In the genomic region with DNA sequence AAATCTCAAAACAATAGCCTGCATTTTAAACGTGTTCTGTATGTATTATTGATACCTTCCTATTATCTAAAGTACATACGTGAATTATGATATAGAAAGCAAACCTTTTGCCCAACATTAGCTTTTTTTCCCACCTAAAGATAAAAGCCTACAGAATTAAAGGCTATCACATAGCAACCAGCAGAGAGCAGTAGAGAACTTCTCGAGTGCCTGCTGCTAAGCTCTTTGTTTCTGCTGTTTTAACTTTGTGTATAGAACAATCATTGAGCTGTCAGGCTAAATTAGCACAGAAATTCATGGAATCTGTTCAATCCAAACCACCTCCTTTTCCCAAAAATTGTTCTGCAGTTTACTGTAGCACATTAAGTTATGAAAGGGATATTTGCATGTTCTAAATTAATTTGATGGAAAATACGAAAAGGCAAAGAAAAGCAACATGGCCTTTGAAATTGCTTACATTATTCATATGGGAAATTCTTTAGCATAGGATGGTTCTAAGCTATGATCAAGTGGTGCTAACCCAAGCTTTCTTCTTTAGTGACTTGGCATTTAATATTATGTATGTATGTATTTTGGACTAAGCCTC, we compare ENCODE assay signal across 8 cellular contexts.
DNase-seq lines count a peak whose midpoint lies in the region; ATAC-seq and TF ChIP-seq lines count a peak whose summit lies in the region.
"Had no signal": no experiment of that assay in that cellular context is flagged by ENCODE, and none has a peak within 500 bp of the region (broad histone marks: within the 10 kb centered on the region; RNA-seq: fewer than 3 reads in every experiment).

No MANE protein-coding gene starts in this region.

- ATAC-seq in HG03342 (IDR thresholded peaks at IDR 0.05; ENCODE audit: unreplicated experiment) (peak; percentile 58), RWPE2 (ENCODE audit: low read depth) (0 out of 3 replicates have a peak, but pooled peaks have one; percentile 58), HG02870 (IDR thresholded peaks at IDR 0.05; ENCODE audit: unreplicated experiment) (no peak), GM18873 (IDR thresholded peaks at IDR 0.05; ENCODE audit: low FRiP score, unreplicated experiment) (no peak)

- H3K36me3 ChIP-seq in RWPE2 (ENCODE audit: low read depth) (no peaks in the 10 kb centered on the region), stomach (no peaks in the 10 kb centered on the region)
- H3K36me3 ChIP-seq: neutrophil had no signal

- intact Hi-C loops in stomach (cut with DNase I; ENCODE audit: low total_unique reads) = no loop called here

- H3K9me3 ChIP-seq in RWPE2 (ENCODE audit: severe bottlenecking) = no peaks in the 10 kb centered on the region
- H3K9me3 ChIP-seq in stomach = peaks cover 0 to 5% (median 3%) of the 10 kb centered on the region in 4 donors
- H3K9me3 ChIP-seq: neutrophil had no signal

- DNase-seq in ELF-1 (ENCODE audit: low read depth, low spot score) (peak; percentile 22), RWPE2 (ENCODE audit: low spot score) (no peak), foreskin fibroblast (peak; percentile 7 to 60), stomach (no peak)

- H3K27me3 ChIP-seq in RWPE2 (ENCODE audit: insufficient read depth, poor library complexity, severe bottlenecking) (no peaks in the 10 kb centered on the region), stomach (no peaks in the 10 kb centered on the region)
- H3K27me3 ChIP-seq: neutrophil had no signal

- H3K4me3 ChIP-seq in RWPE2 (ENCODE audit: severe bottlenecking) (no peak overlapping the region), foreskin fibroblast (ENCODE audit: low read depth in 1 of 2, low read length in 2 of 2) (no peak overlapping the region), stomach (no peak overlapping the region)

- TF ChIP-seq CTCF in RWPE2 (IDR thresholded peaks at IDR 0.05; ENCODE audit: poor library complexity, severe bottlenecking) = peak; percentile 84
- peak; percentile 58 for TF ChIP-seq CTCF in foreskin fibroblast (IDR thresholded peaks at IDR 0.05; ENCODE audit: low read depth, low read length)
- TF ChIP-seq CTCF in stomach (IDR thresholded peaks at IDR 0.05) = peak in 5 of 7 experiments; percentile 11 to 52 (median 40)

- no peaks in the 10 kb centered on the region for H3K4me1 ChIP-seq in RWPE2 (ENCODE audit: insufficient read depth, poor library complexity, severe bottlenecking)
- peaks cover 0 to 8% (median 3%) of the 10 kb centered on the region in 4 donors for H3K4me1 ChIP-seq in stomach

- TF ChIP-seq EP300 in stomach (IDR thresholded peaks at IDR 0.05) = no peak

- H3K27ac ChIP-seq in RWPE2 (ENCODE audit: poor library complexity, severe bottlenecking) (no peak overlapping the region), stomach (no peak overlapping the region)
- H3K27ac ChIP-seq: neutrophil had no signal

- WGBS in stomach, 5 donors = 23 to 26% (median 23%) methylated on average over 4 of the region's 4 CpGs

- no peak for TF ChIP-seq POLR2A in stomach (IDR thresholded peaks at IDR 0.05)

Comparison
In these comparisons a context has a peak if more than half of its experiments do, and no peak if none do; other contexts are left out.
1. DNase-seq: peak in ELF-1 (single experiment) and foreskin fibroblast (2 of 2); none in RWPE2 (single experiment) and stomach (single experiment).
2. ATAC-seq: peak in HG03342 (single experiment) and RWPE2 (single experiment); none in HG02870 (single experiment) and GM18873 (single experiment).
3. Peak in every context shown above with its lines, with median percentiles within 50 percentile points of each other: CTCF ChIP-seq.